In genomic region chr20:35909176-35909575, GRCh38 we compare ENCODE assay signal across 1 cellular context.
A peak's percentile ranks its signal among the peaks of the same experiment; 100 is the strongest.
TF ChIP-seq lines count a peak whose summit lies in the region.

No MANE protein-coding gene starts in this region.

TF ChIP-seq in GM12878, 131 proteins besides CTCF, POLR2A, EP300 and RAD21 (continued from another document):
- TF ChIP-seq, protein P1, sequence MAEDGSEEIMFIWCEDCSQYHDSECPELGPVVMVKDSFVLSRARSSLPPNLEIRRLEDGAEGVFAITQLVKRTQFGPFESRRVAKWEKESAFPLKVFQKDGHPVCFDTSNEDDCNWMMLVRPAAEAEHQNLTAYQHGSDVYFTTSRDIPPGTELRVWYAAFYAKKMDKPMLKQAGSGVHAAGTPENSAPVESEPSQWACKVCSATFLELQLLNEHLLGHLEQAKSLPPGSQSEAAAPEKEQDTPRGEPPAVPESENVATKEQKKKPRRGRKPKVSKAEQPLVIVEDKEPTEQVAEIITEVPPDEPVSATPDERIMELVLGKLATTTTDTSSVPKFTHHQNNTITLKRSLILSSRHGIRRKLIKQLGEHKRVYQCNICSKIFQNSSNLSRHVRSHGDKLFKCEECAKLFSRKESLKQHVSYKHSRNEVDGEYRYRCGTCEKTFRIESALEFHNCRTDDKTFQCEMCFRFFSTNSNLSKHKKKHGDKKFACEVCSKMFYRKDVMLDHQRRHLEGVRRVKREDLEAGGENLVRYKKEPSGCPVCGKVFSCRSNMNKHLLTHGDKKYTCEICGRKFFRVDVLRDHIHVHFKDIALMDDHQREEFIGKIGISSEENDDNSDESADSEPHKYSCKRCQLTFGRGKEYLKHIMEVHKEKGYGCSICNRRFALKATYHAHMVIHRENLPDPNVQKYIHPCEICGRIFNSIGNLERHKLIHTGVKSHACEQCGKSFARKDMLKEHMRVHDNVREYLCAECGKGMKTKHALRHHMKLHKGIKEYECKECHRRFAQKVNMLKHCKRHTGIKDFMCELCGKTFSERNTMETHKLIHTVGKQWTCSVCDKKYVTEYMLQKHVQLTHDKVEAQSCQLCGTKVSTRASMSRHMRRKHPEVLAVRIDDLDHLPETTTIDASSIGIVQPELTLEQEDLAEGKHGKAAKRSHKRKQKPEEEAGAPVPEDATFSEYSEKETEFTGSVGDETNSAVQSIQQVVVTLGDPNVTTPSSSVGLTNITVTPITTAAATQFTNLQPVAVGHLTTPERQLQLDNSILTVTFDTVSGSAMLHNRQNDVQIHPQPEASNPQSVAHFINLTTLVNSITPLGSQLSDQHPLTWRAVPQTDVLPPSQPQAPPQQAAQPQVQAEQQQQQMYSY (CRISPR knock-in tag; IDR thresholded peaks at IDR 0.05), result no peak
- TF ChIP-seq SIX5 (IDR thresholded peaks at IDR 0.05; ENCODE audit: low read depth, low read length, severe bottlenecking) (no peak), HSF1 (IDR thresholded peaks at IDR 0.05; ENCODE audit: low read depth, low read length) (no peak), RBBP5 (conservative IDR thresholded peaks at IDR 0.05) (no peak), ETV6 (conservative IDR thresholded peaks at IDR 0.05 in 1 of 2, IDR thresholded peaks at IDR 0.05 in 1 of 2; ENCODE audit: borderline replicate concordance in 1 of 2, low read depth in 1 of 2) (no peak), SPI1 (IDR thresholded peaks at IDR 0.05; ENCODE audit: borderline replicate concordance, insufficient read depth, low read depth, low read length) (no peak), CBX3 (IDR thresholded peaks at IDR 0.05; ENCODE audit: borderline replicate concordance, low read depth) (no peak), BMI1 (IDR thresholded peaks at IDR 0.05; ENCODE audit: borderline replicate concordance) (no peak), ZNF622 (IDR thresholded peaks at IDR 0.05) (no peak), MTA3 (IDR thresholded peaks at IDR 0.05; ENCODE audit: borderline replicate concordance, low read length) (no peak), TARDBP (IDR thresholded peaks at IDR 0.05; ENCODE audit: borderline replicate concordance) (no peak), KDM1A (IDR thresholded peaks at IDR 0.05; ENCODE audit: borderline replicate concordance) (no peak), BCL11A (IDR thresholded peaks at IDR 0.05; ENCODE audit: low read depth, low read length) (0 out of 2 replicates have a peak, but pooled peaks have one; percentile 6), DPF2 (IDR thresholded peaks at IDR 0.05) (peak; percentile 70), RB1 (IDR thresholded peaks at IDR 0.05; ENCODE audit: borderline replicate concordance) (no peak), CUX1 (IDR thresholded peaks at IDR 0.05; ENCODE audit: insufficient replicate concordance, low read depth, low read length) (no peak), TCF12 (IDR thresholded peaks at IDR 0.05; ENCODE audit: low read depth, low read length) (no peak), STAT1 (conservative IDR thresholded peaks at IDR 0.05) (no peak), WRNIP1 (IDR thresholded peaks at IDR 0.05; ENCODE audit: borderline replicate concordance, low read depth, low read length) (no peak), YY1 (IDR thresholded peaks at IDR 0.05; ENCODE audit: low read depth, low read length) (no peak), BACH1 (IDR thresholded peaks at IDR 0.05; ENCODE audit: borderline replicate concordance) (no peak), POLR2AphosphoS2 (IDR thresholded peaks at IDR 0.05; ENCODE audit: low read depth, low read length) (no peak), CBX5 (IDR thresholded peaks at IDR 0.05; ENCODE audit: low read depth) (no peak), SUZ12 (IDR thresholded peaks at IDR 0.05; ENCODE audit: unreplicated experiment) (no peak)
- TF ChIP-seq, protein P2, sequence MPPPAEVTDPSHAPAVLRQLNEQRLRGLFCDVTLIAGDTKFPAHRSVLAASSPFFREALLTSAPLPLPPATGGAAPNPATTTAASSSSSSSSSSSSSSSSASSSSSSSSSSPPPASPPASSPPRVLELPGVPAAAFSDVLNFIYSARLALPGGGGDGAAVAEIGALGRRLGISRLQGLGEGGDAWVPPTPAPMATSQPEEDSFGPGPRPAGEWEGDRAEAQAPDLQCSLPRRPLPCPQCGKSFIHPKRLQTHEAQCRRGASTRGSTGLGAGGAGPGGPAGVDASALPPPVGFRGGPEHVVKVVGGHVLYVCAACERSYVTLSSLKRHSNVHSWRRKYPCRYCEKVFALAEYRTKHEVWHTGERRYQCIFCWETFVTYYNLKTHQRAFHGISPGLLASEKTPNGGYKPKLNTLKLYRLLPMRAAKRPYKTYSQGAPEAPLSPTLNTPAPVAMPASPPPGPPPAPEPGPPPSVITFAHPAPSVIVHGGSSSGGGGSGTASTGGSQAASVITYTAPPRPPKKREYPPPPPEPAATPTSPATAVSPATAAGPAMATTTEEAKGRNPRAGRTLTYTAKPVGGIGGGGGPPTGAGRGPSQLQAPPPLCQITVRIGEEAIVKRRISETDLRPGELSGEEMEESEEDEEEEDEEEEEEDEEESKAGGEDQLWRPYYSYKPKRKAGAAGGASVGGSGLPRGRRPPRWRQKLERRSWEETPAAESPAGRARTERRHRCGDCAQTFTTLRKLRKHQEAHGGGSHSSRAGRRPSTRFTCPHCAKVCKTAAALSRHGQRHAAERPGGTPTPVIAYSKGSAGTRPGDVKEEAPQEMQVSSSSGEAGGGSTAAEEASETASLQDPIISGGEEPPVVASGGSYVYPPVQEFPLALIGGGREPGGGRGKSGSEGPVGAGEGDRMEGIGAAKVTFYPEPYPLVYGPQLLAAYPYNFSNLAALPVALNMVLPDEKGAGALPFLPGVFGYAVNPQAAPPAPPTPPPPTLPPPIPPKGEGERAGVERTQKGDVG (CRISPR knock-in tag; IDR thresholded peaks at IDR 0.05), result no peak
- TF ChIP-seq, protein P3, sequence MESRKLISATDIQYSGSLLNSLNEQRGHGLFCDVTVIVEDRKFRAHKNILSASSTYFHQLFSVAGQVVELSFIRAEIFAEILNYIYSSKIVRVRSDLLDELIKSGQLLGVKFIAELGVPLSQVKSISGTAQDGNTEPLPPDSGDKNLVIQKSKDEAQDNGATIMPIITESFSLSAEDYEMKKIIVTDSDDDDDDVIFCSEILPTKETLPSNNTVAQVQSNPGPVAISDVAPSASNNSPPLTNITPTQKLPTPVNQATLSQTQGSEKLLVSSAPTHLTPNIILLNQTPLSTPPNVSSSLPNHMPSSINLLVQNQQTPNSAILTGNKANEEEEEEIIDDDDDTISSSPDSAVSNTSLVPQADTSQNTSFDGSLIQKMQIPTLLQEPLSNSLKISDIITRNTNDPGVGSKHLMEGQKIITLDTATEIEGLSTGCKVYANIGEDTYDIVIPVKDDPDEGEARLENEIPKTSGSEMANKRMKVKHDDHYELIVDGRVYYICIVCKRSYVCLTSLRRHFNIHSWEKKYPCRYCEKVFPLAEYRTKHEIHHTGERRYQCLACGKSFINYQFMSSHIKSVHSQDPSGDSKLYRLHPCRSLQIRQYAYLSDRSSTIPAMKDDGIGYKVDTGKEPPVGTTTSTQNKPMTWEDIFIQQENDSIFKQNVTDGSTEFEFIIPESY (IDR thresholded peaks at IDR 0.05), result no peak
